ENCODE assay signal across 1 cellular context in genomic region chr17:43945074-43945824, GRCh38.
TF ChIP-seq lines count a peak whose summit lies in the region.

No MANE protein-coding gene starts in this region.

TF ChIP-seq in HCT116, 20 proteins besides CTCF, POLR2A, EP300 and RAD21:
- TF ChIP-seq ZBTB33 (IDR thresholded peaks at IDR 0.05; ENCODE audit: extremely low read depth, insufficient replicate concordance, low read length) (no peak), SIN3A (IDR thresholded peaks at IDR 0.05; ENCODE audit: low read depth) (no peak)
- TF ChIP-seq, protein P1, sequence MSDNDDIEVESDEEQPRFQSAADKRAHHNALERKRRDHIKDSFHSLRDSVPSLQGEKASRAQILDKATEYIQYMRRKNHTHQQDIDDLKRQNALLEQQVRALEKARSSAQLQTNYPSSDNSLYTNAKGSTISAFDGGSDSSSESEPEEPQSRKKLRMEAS (IDR thresholded peaks at IDR 0.05) = no peak
